In the genomic region with DNA sequence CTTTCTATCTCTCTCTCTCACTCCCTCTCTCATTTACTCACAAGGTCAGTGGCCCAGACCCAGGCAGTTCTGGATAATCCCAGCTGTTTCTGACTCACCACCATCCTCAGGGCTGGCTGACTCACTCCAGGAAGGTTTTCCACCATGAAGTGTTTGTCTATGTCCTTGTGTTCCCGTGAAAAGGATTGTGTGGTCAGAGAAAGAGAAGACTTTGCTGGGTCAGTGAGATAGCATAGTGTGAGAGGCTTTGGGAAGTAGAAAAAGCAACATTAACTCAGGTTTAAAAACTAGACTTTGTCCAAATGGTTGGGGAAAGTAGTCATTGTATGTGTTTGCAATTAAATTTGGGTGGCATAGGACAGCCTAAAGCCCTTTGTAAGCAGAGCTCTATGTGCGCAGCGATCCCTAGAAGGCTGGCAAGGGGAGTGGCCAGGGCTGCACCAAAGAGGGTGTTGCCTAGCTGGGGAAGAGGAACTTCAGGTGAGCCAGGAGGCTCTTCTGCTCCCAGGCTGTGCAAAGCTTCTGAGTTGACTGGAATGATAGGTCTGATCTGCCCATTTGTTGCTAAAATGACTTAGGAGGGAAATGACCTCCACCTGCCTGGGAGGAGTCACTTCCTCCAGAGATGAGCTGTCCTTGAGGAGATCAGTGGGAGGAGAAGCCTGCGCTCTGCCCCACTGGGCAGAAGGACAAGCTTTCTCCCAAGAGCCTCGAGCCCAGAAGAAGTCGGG, we compare ENCODE assay signal across 9 cellular contexts. TPM values are rescaled to one million over a fixed set of nuclear protein-coding genes. Genes with fewer than 3 reads are reported as not detected.
DNase-seq lines count a peak whose midpoint lies in the region; ATAC-seq, FAIRE-seq and TF ChIP-seq lines count a peak whose summit lies in the region.
"Had no signal": no experiment of that assay in that cellular context is flagged by ENCODE, and none has a peak within 500 bp of the region (broad histone marks: within the 10 kb centered on the region; RNA-seq: fewer than 3 reads in every experiment).

No MANE protein-coding gene starts in this region.

- peak overlapping the region in 1 of 7 donors; percentile 16 for H3K4me3 Mint-ChIP-seq in CD8-positive, alpha-beta memory T cell

- H3K4me3 ChIP-seq in CD8-positive, alpha-beta memory T cell (ENCODE audit: low read length), result no peak overlapping the region
- no peak overlapping the region for H3K4me3 ChIP-seq in NB4 (ENCODE audit: low read depth, low read length)
- H3K4me3 ChIP-seq in HepG2 (replicated peaks in 1 of 3; ENCODE audit: insufficient read depth in 1 of 3, low read depth in 2 of 3, low read length in 3 of 3), result peak overlapping the region in 1 of 3 experiments; percentile 19; a peak in 2 of 6 replicates

- no peak for FAIRE-seq in HepG2 (lab: Jason Lieb, UNC)

- peak overlapping the region; percentile 66 for H3K4me2 ChIP-seq in HepG2 (ENCODE audit: low read depth, low read length)

- intact Hi-C loops in HepG2 (cut with micrococcal nuclease; ENCODE audit: unreplicated experiment), result loop anchor here (10.0 kb wide), 1 partner anchor 137 kb away; a partner anchor contains a TSS

- no peak for TF ChIP-seq POLR2A in NB4 (IDR thresholded peaks at IDR 0.05; ENCODE audit: extremely low read depth, insufficient read length)
- no peak for TF ChIP-seq POLR2A in HepG2 (IDR thresholded peaks at IDR 0.05; ENCODE audit: insufficient read depth in 1 of 2, low read depth in 2 of 2, low read length in 2 of 2)

- no peaks in the 10 kb centered on the region for H3K9me3 Mint-ChIP-seq in CD8-positive, alpha-beta memory T cell

- 0 out of 4 replicates have a peak, but pooled peaks of 1 of the 2 experiments have one; percentile 10 for TF ChIP-seq EP300 in HepG2 (IDR thresholded peaks at IDR 0.05; ENCODE audit: low read depth in 2 of 2, low read length in 2 of 2)
- TF ChIP-seq EP300 in HepG2 (CRISPR knock-in tag; IDR thresholded peaks at IDR 0.05; ENCODE audit: borderline replicate concordance), result no peak

- TSS peak; percentile 87 for BruUV-seq in HepG2 (replicated peaks; lab: Mats Ljungman, UMichigan)

- no peaks in the 10 kb centered on the region for H3K27me3 ChIP-seq in CD8-positive, alpha-beta memory T cell (ENCODE audit: insufficient read depth, low read length, poor library complexity, severe bottlenecking)
- peaks cover 0 to 59% of the 10 kb centered on the region in 2 experiments; a peak in 4 of 5 replicates for H3K27me3 ChIP-seq in HepG2 (ENCODE audit: control insufficient read depth in 1 of 2, insufficient read depth in 2 of 2, low read length in 2 of 2)

- H3K9ac ChIP-seq in HepG2 (ENCODE audit: insufficient read depth, low read depth, low read length), result no peak overlapping the region

- WGBS in HepG2 (ENCODE audit: low lambda C conversion rate), result 3% methylated on average over 6 of the region's 6 CpGs

- H3K27ac Mint-ChIP-seq in CD8-positive, alpha-beta memory T cell, result peak overlapping the region in 3 of 8 donors; percentile 41 to 51 (median 48)

- peaks cover 22% of the 10 kb centered on the region for H3K4me1 ChIP-seq in CD8-positive, alpha-beta memory T cell (ENCODE audit: insufficient read depth, low read length)
- peaks cover 63% of the 10 kb centered on the region for H3K4me1 ChIP-seq in HepG2 (ENCODE audit: insufficient read depth, low read length)

- no peaks in the 10 kb centered on the region for H3K27me3 Mint-ChIP-seq in CD8-positive, alpha-beta memory T cell

- H3K27ac ChIP-seq in CD8-positive, alpha-beta memory T cell (ENCODE audit: low read depth, low read length), result peak overlapping the region; percentile 44
- H3K27ac ChIP-seq in HepG2 (ENCODE audit: extremely low read length, insufficient read depth, low read length), result peak overlapping the region; percentile 28

- peaks cover 13 to 30% (median 15%) of the 10 kb centered on the region in 3 donors for H3K4me1 Mint-ChIP-seq in CD8-positive, alpha-beta memory T cell

- DNase-seq in CD8-positive, alpha-beta memory T cell, result no peak
- DNase-seq in NB4 (ENCODE audit: low read depth), result peak; percentile 18
- DNase-seq in astrocyte of the hippocampus (ENCODE audit: low read depth, low spot score), result peak; percentile 95
- peak; percentile 76 for DNase-seq in HepG2 (ENCODE audit: low spot score)
- peak; percentile 76 for DNase-seq in ureter (ENCODE audit: low spot score)

- no peak for TF ChIP-seq RAD21 in HepG2 (CRISPR knock-in tag; IDR thresholded peaks at IDR 0.05)

- no peaks in the 10 kb centered on the region for H3K79me2 ChIP-seq in HepG2 (ENCODE audit: insufficient read depth, low read length)

- in situ Hi-C loops in HepG2 (cut with HindIII; ENCODE audit: extremely low pct_ligation_motif_present, low pct_unique_long_range_greater_than_20kb), result no loop called here

- no peaks in the 10 kb centered on the region for H4K20me1 ChIP-seq in HepG2 (ENCODE audit: insufficient read depth, low read length)

- ATAC-seq in HepG2, result peak; percentile 50
- ATAC-seq in GM21526 (IDR thresholded peaks at IDR 0.05; ENCODE audit: low FRiP score, unreplicated experiment), result no peak
- no peak for ATAC-seq in HG03442 (IDR thresholded peaks at IDR 0.05; ENCODE audit: unreplicated experiment)
- ATAC-seq in HG02870 (IDR thresholded peaks at IDR 0.05; ENCODE audit: unreplicated experiment), result no peak

- no peak for TF ChIP-seq CTCF in NB4 (IDR thresholded peaks at IDR 0.05; ENCODE audit: low read depth, low read length)
- TF ChIP-seq CTCF in HepG2 (CRISPR knock-in tag; IDR thresholded peaks at IDR 0.05), result no peak

- H3K36me3 ChIP-seq in CD8-positive, alpha-beta memory T cell (ENCODE audit: insufficient read depth, low read length), result no peaks in the 10 kb centered on the region
- no peaks in the 10 kb centered on the region for H3K36me3 ChIP-seq in HepG2 (replicated peaks in 1 of 2; ENCODE audit: control insufficient read depth in 1 of 2, insufficient read depth in 2 of 2, low read length in 2 of 2)

- H3K36me3 Mint-ChIP-seq in CD8-positive, alpha-beta memory T cell, result no peaks in the 10 kb centered on the region

- CTCF ChIA-PET in CD8-positive, alpha-beta memory T cell (lab: Charles Lee), result interaction anchor here (1.2 to 2.7 kb wide), 3 partner anchors 9 to 42 kb away, joined by 7 to 21 read pairs (median 13); no protein-coding TSS in a partner anchor
- CTCF ChIA-PET in HepG2 (lab: Yijun Ruan, JAX; ENCODE audit: low intra/inter-chr PET ratio, low total read pairs), result interaction anchor here (1.0 kb wide), 1 partner anchor 9 kb away, joined by 3 read pairs; no protein-coding TSS in a partner anchor

- H3K9me3 ChIP-seq in CD8-positive, alpha-beta memory T cell (ENCODE audit: low read length), result no peaks in the 10 kb centered on the region
- H3K9me3 ChIP-seq in HepG2 (ENCODE audit: low read length), result no peaks in the 10 kb centered on the region

- H2AFZ ChIP-seq in HepG2 (ENCODE audit: low read length), result no peak overlapping the region

- POLR2A ChIA-PET in CD8-positive, alpha-beta memory T cell (lab: Charles Lee), result no interaction called here
- POLR2A ChIA-PET in HepG2 (lab: Yijun Ruan, JAX), result interaction anchor here (0.7 to 2.7 kb wide), 6 partner anchors 11 to 285 kb away, joined by 3 to 11 read pairs (median 4); a partner anchor contains a TSS

RNA-seq across cellular contexts. Expression of a gene that starts 4.9 kb away (rescaled TPM):
- total RNA-seq in CD8-positive, alpha-beta memory T cell, result 10 to 100 TPM; 79.8 to 82.9 TPM
- 252 TPM for polyA plus RNA-seq in CD8-positive, alpha-beta memory T cell
- total RNA-seq in HepG2 (2016; rRNA removed; fragmentation: Illumina TruSeq; extraction: Trizol) (6.2 and 7.8 TPM in 2 replicates), ureter (151 TPM)
- 2.0 and 2.6 TPM in 2 replicates for total RNA-seq in HepG2 (2016; cell fraction: cytosol; rRNA removed; fragmentation: Illumina TruSeq; extraction: Trizol; ENCODE audit: low read depth)
- 6.2 and 7.8 TPM in 2 replicates for total RNA-seq in HepG2 (2016; cell fraction: insoluble cytoplasmic fraction; rRNA removed; fragmentation: Illumina TruSeq; extraction: Trizol)
- total RNA-seq in HepG2 (2016; cell fraction: membrane; rRNA removed; fragmentation: Illumina TruSeq; extraction: Trizol), result 5.4 and 5.5 TPM in 2 replicates
- 4.8 and 5.3 TPM in 2 replicates for total RNA-seq in HepG2 (2016; cell fraction: nucleus; rRNA removed; fragmentation: Illumina TruSeq; extraction: Trizol)
- 7.4 and 10.8 TPM in 2 replicates for polyA plus RNA-seq in HepG2 (2011; rRNA removed)
- polyA plus RNA-seq in HepG2 (2011; cell fraction: cytosol; rRNA removed), result 3.5 and 4.8 TPM in 2 replicates
- polyA plus RNA-seq in HepG2 (2011; cell fraction: nucleus; rRNA removed), result 27.6 and 31.4 TPM in 2 replicates
- 7.0 and 8.4 TPM in 2 replicates for polyA plus RNA-seq in HepG2 (2012)
- 2.3 and 2.7 TPM in 2 replicates for polyA plus RNA-seq in HepG2 (2016; cell fraction: cytosol; fragmentation: Illumina TruSeq; extraction: Trizol; ENCODE audit: low read depth)
- polyA plus RNA-seq in HepG2 (2016; cell fraction: insoluble cytoplasmic fraction; fragmentation: Illumina TruSeq; extraction: Trizol; ENCODE audit: low read depth), result 8.9 and 9.2 TPM in 2 replicates
- 4.9 and 5.3 TPM in 2 replicates for polyA plus RNA-seq in HepG2 (2016; cell fraction: membrane; fragmentation: Illumina TruSeq; extraction: Trizol; ENCODE audit: low read depth)
- polyA plus RNA-seq in HepG2 (2016; cell fraction: nucleus; fragmentation: Illumina TruSeq; extraction: Trizol; ENCODE audit: insufficient read depth, low read depth), result 9.2 and 12.8 TPM in 2 replicates
- 5.0 and 63.8 TPM in 2 replicates for polyA minus RNA-seq in HepG2 (2011; rRNA and poly(A)+ RNA removed; ENCODE audit: low replicate concordance)
- polyA minus RNA-seq in HepG2 (2011; cell fraction: cytosol; rRNA and poly(A)+ RNA removed), result 4.1 and 4.3 TPM in 2 replicates
- 7.7 and 11.3 TPM in 2 replicates for polyA minus RNA-seq in HepG2 (2011; cell fraction: nucleus; rRNA and poly(A)+ RNA removed)

RNA-seq across cellular contexts. Expression of a gene that starts 41.9 kb away (rescaled TPM):
- total RNA-seq in CD8-positive, alpha-beta memory T cell, result not detected
- polyA plus RNA-seq in CD8-positive, alpha-beta memory T cell, result not detected
- total RNA-seq in HepG2 (2016; rRNA removed; fragmentation: Illumina TruSeq; extraction: Trizol) (0.20 TPM in 1 of 2 replicates, not detected in the other), ureter (97.2 TPM)
- total RNA-seq in HepG2 (2016; cell fraction: cytosol; rRNA removed; fragmentation: Illumina TruSeq; extraction: Trizol; ENCODE audit: low read depth), result not detected in 2 replicates
- 0.11 TPM in 1 of 2 replicates, not detected in the other for total RNA-seq in HepG2 (2016; cell fraction: insoluble cytoplasmic fraction; rRNA removed; fragmentation: Illumina TruSeq; extraction: Trizol)
- not detected in 2 replicates for total RNA-seq in HepG2 (2016; cell fraction: membrane; rRNA removed; fragmentation: Illumina TruSeq; extraction: Trizol)
- 0.31 TPM in 1 of 2 replicates, not detected in the other for total RNA-seq in HepG2 (2016; cell fraction: nucleus; rRNA removed; fragmentation: Illumina TruSeq; extraction: Trizol)
- 0.25 TPM in 2 replicates for polyA plus RNA-seq in HepG2 (2011; rRNA removed)
- 0.05 TPM in 1 of 2 replicates, not detected in the other for polyA plus RNA-seq in HepG2 (2011; cell fraction: cytosol; rRNA removed)
- polyA plus RNA-seq in HepG2 (2011; cell fraction: nucleus; rRNA removed), result 1.1 and 2.0 TPM in 2 replicates
- 0.47 and 0.49 TPM in 2 replicates for polyA plus RNA-seq in HepG2 (2012)
- polyA plus RNA-seq in HepG2 (2016; cell fraction: cytosol; fragmentation: Illumina TruSeq; extraction: Trizol; ENCODE audit: low read depth), result not detected in 2 replicates
- not detected in 2 replicates for polyA plus RNA-seq in HepG2 (2016; cell fraction: insoluble cytoplasmic fraction; fragmentation: Illumina TruSeq; extraction: Trizol; ENCODE audit: low read depth)
- polyA plus RNA-seq in HepG2 (2016; cell fraction: membrane; fragmentation: Illumina TruSeq; extraction: Trizol; ENCODE audit: low read depth), result not detected in 2 replicates
- polyA plus RNA-seq in HepG2 (2016; cell fraction: nucleus; fragmentation: Illumina TruSeq; extraction: Trizol; ENCODE audit: insufficient read depth, low read depth), result 1.4 TPM in 1 of 2 replicates, not detected in the other
- polyA minus RNA-seq in HepG2 (2011; rRNA and poly(A)+ RNA removed; ENCODE audit: low replicate concordance), result 0.58 TPM in 1 of 2 replicates, not detected in the other
- polyA minus RNA-seq in HepG2 (2011; cell fraction: cytosol; rRNA and poly(A)+ RNA removed), result not detected in 2 replicates
- polyA minus RNA-seq in HepG2 (2011; cell fraction: nucleus; rRNA and poly(A)+ RNA removed), result 0.87 and 1.0 TPM in 2 replicates
- total RNA-seq: glomerular endothelial cell had no signal

Comparison
In these comparisons a context has a peak if more than half of its experiments do, and no peak if none do; other contexts are left out.
1. DNase-seq: peak in NB4 (single experiment), astrocyte of the hippocampus (single experiment), HepG2 (single experiment) and ureter (single experiment); none in CD8-positive, alpha-beta memory T cell (0 of 5).
2. RNA of a gene that starts 4.9 kb away (total RNA-seq): 151 TPM in ureter (single experiment) and 79.8 to 82.9 TPM in CD8-positive, alpha-beta memory T cell; 2.0 to 7.8 TPM in HepG2; every median in the first group is over 4 times any median in the second.
3. RNA of a gene that starts 41.9 kb away (total RNA-seq): 97.2 TPM in ureter (single experiment); 0.11 to 0.31 TPM in HepG2 and not detected in CD8-positive, alpha-beta memory T cell; every median in the first group is over 10 times any median in the second.